ENCODE assay signal across 13 cellular contexts in genomic region chr22:46352276-46352675, GRCh38. TPM values are rescaled to one million over a fixed set of nuclear protein-coding genes. Genes with fewer than 3 reads are reported as not detected.
DNase-seq lines count a peak whose midpoint lies in the region; ATAC-seq and TF ChIP-seq lines count a peak whose summit lies in the region.
"Had no signal": no experiment of that assay in that cellular context is flagged by ENCODE, and none has a peak within 500 bp of the region (broad histone marks: within the 10 kb centered on the region; RNA-seq: fewer than 3 reads in every experiment).

No MANE protein-coding gene starts in this region.

- CTCF ChIA-PET in A673 (lab: Charles Lee): no interaction called here

- H3K36me3 ChIP-seq in A673 (ENCODE audit: insufficient read depth, low read length, poor library complexity, severe bottlenecking) (peaks cover 55% of the 10 kb centered on the region), lower lobe of right lung (peaks cover 100% of the 10 kb centered on the region), psoas muscle (ENCODE audit: insufficient read depth in 1 of 2, low read depth in 1 of 2) (peaks cover 4 to 97% of the 10 kb centered on the region in 2 donors)
- peaks cover 76 to 95% (median 88%) of the 10 kb centered on the region in 11 experiments for H3K36me3 ChIP-seq in BLaER1 treated with 17β-estradiol and CSF1 and Interleukin-3, amounts not matched to agents 10 nM and 100 nM

- peaks cover 12% of the 10 kb centered on the region for H3K4me1 Mint-ChIP-seq in chondrocyte (ENCODE audit: low read depth)
- H3K4me1 Mint-ChIP-seq: CD14-positive monocyte had no signal

- H3K27me3 ChIP-seq in A673 (replicated peaks; ENCODE audit: insufficient read depth, low read depth, low read length, poor library complexity): no peaks in the 10 kb centered on the region
- H3K27me3 ChIP-seq in BLaER1 treated with 17β-estradiol and CSF1 and Interleukin-3, amounts not matched to agents 10 nM and 100 nM: no peaks in the 10 kb centered on the region
- H3K27me3 ChIP-seq in lower lobe of right lung (ENCODE audit: low read depth): no peaks in the 10 kb centered on the region
- H3K27me3 ChIP-seq in psoas muscle (ENCODE audit: insufficient read depth in 3 of 3, low read length in 2 of 3): no peaks in the 10 kb centered on the region

- 92 to 93% (median 92%) methylated on average over 10 of the region's 10 CpGs for WGBS in psoas muscle, 3 donors

- H3K4me1 ChIP-seq in A673 (ENCODE audit: insufficient read depth, low read length, poor library complexity, severe bottlenecking) (peaks cover 12% of the 10 kb centered on the region), lower lobe of right lung (peaks cover 6% of the 10 kb centered on the region), psoas muscle (peaks cover 9% of the 10 kb centered on the region)
- H3K4me1 ChIP-seq in BLaER1 treated with 17β-estradiol and CSF1 and Interleukin-3, amounts not matched to agents 10 nM and 100 nM: peaks cover 15 to 60% (median 56%) of the 10 kb centered on the region in 10 experiments
- H3K4me1 ChIP-seq: HAP-1 had no signal

- no peaks in the 10 kb centered on the region for H3K9me3 Mint-ChIP-seq in chondrocyte (ENCODE audit: low read depth)
- H3K9me3 Mint-ChIP-seq: CD14-positive monocyte had no signal

- DNase-seq in A673 (ENCODE audit: low spot score): no peak
- DNase-seq in chondrocyte (ENCODE audit: low spot score): peak; percentile 38
- peak; percentile 24 for DNase-seq in lower lobe of right lung
- no peak for DNase-seq in psoas muscle
- no peak for DNase-seq in DMS79 treated with DMSO at 0.1 percent for 48 hours (lab: John Stamatoyannopoulos, UW)
- DNase-seq: GF-D8, NCI-H1105, NCI-H2081 treated with DMSO at 0.1 percent for 48 hours, SK-N-SH had no signal

- intact Hi-C loops in A673 (cut with micrococcal nuclease; ENCODE audit: unreplicated experiment) (no loop called here), lower lobe of right lung (cut with DNase I) (no loop called here), psoas muscle (cut with DNase I) (no loop called here)

- H3K4me3 ChIP-seq in A673 (ENCODE audit: low read depth, low read length, poor library complexity, severe bottlenecking) (no peak overlapping the region), lower lobe of right lung (no peak overlapping the region), psoas muscle (no peak overlapping the region)
- no peak overlapping the region for H3K4me3 ChIP-seq in BLaER1 treated with 17β-estradiol and CSF1 and Interleukin-3, amounts not matched to agents 10 nM and 100 nM
- H3K4me3 ChIP-seq: HAP-1 had no signal

- H3K4me2 ChIP-seq in BLaER1 treated with 17β-estradiol and CSF1 and Interleukin-3, amounts not matched to agents 10 nM and 100 nM: peak overlapping the region in 8 of 11 experiments; percentile 54 to 91 (median 80); a peak in 15 of 22 replicates
- H3K4me2 ChIP-seq: SK-N-SH had no signal

- BruUV-seq in A673 (replicated peaks; lab: Mats Ljungman, UMichigan): no TSS peak

- H3K36me3 Mint-ChIP-seq in chondrocyte (ENCODE audit: low read depth): peaks cover 29% of the 10 kb centered on the region

- no peak overlapping the region for H3K4me3 Mint-ChIP-seq in chondrocyte (ENCODE audit: unreplicated experiment)
- H3K4me3 Mint-ChIP-seq: CD14-positive monocyte had no signal

- no peaks in the 10 kb centered on the region for H3K27me3 Mint-ChIP-seq in chondrocyte (ENCODE audit: low read depth)

- ATAC-seq in lower lobe of right lung (no peak), psoas muscle (no peak), HG02759 (IDR thresholded peaks at IDR 0.05; ENCODE audit: unreplicated experiment) (no peak)

- TF ChIP-seq CTCF in A673 (conservative IDR thresholded peaks at IDR 0.05; ENCODE audit: low read depth, low read length) (no peak), chondrocyte (IDR thresholded peaks at IDR 0.05) (no peak), lower lobe of right lung (IDR thresholded peaks at IDR 0.05) (no peak), psoas muscle (IDR thresholded peaks at IDR 0.05) (no peak)

- peak overlapping the region; percentile 22 for H3K27ac Mint-ChIP-seq in chondrocyte (ENCODE audit: unreplicated experiment)

- H3K9me3 ChIP-seq in A673 (ENCODE audit: low read depth, low read length, poor library complexity, severe bottlenecking) (no peaks in the 10 kb centered on the region), lower lobe of right lung (no peaks in the 10 kb centered on the region), psoas muscle (no peaks in the 10 kb centered on the region)
- H3K9me3 ChIP-seq in BLaER1 treated with 17β-estradiol and CSF1 and Interleukin-3, amounts not matched to agents 10 nM and 100 nM (replicated peaks in 1 of 11): no peaks in the 10 kb centered on the region
- H3K9me3 ChIP-seq: HAP-1, SK-N-SH had no signal

- H4K20me1 ChIP-seq in BLaER1 treated with 17β-estradiol and CSF1 and Interleukin-3, amounts not matched to agents 10 nM and 100 nM: peaks cover 48 to 100% (median 97%) of the 10 kb centered on the region in 11 experiments; a peak in 21 of 22 replicates

- POLR2A ChIA-PET in A673 (lab: Charles Lee; ENCODE audit: low non-redundant PET): no interaction called here

- H3K27ac ChIP-seq in A673 (ENCODE audit: low read depth, low read length, poor library complexity, severe bottlenecking): peak overlapping the region; percentile 29
- peak overlapping the region in 3 of 11 experiments; percentile 3 to 49 (median 42); a peak in 3 of 22 replicates for H3K27ac ChIP-seq in BLaER1 treated with 17β-estradiol and CSF1 and Interleukin-3, amounts not matched to agents 10 nM and 100 nM
- no peak overlapping the region for H3K27ac ChIP-seq in lower lobe of right lung
- no peak overlapping the region for H3K27ac ChIP-seq in psoas muscle

- peak overlapping the region in 4 of 11 experiments; percentile 6 to 46 (median 28); a peak in 6 of 22 replicates for H3K9ac ChIP-seq in BLaER1 treated with 17β-estradiol and CSF1 and Interleukin-3, amounts not matched to agents 10 nM and 100 nM
- H3K9ac ChIP-seq: SK-N-SH had no signal

RNA-seq across cellular contexts. Expression of gene TRMU, which starts 16.8 kb away (rescaled TPM):
- total RNA-seq in A673 (2021): 83.0 and 90.1 TPM in 2 replicates
- total RNA-seq in chondrocyte: 26.5 to 39.2 TPM (median 27.3 TPM) in 3 replicates
- total RNA-seq in lower lobe of right lung: 33.5 TPM
- 10 to 100 TPM in 3 of 4 donors, 1 to 10 TPM in 1; 9.6 to 20.3 (median 16.5) TPM for total RNA-seq in psoas muscle
- 10 to 100 TPM; 12.8 to 37.1 (median 24.9) TPM for polyA plus RNA-seq in psoas muscle

RNA-seq across cellular contexts. Expression of gene GTSE1, which starts 55.6 kb away (rescaled TPM):
- total RNA-seq in A673 (2021) (87.3 and 88.1 TPM in 2 replicates), chondrocyte (7.2 to 8.2 TPM (median 7.3 TPM) in 3 replicates), lower lobe of right lung (1.4 TPM), psoas muscle (under 1 TPM in 3 of 4 donors, not detected in 1; 0.15 to 0.47 (median 0.29) TPM)
- under 1 TPM; 0.04 to 0.18 (median 0.13) TPM for polyA plus RNA-seq in psoas muscle
- polyA plus RNA-seq: CD14-positive monocyte had no signal

Comparison
In these comparisons a context has a peak if more than half of its experiments do, and no peak if none do; other contexts are left out.
1. DNase-seq: peak in chondrocyte (single experiment) and lower lobe of right lung (single experiment); none in A673 (single experiment), psoas muscle (0 of 2) and DMS79 treated with DMSO at 0.1 percent for 48 hours (single experiment).